In genomic region chr13:88745013-88745412, GRCh38 we compare ENCODE assay signal across 23 cellular contexts.
A peak's percentile ranks its signal among the peaks of the same experiment; 100 is the strongest.
DNase-seq lines count a peak whose midpoint lies in the region; ATAC-seq, FAIRE-seq and TF ChIP-seq lines count a peak whose summit lies in the region.
"Had no signal": no experiment of that assay in that cellular context is flagged by ENCODE, and none has a peak within 500 bp of the region (broad histone marks: within the 10 kb centered on the region; RNA-seq: fewer than 3 reads in every experiment).

No MANE protein-coding gene starts in this region.

- POLR2A ChIA-PET in A549 (lab: Yijun Ruan, JAX): no interaction called here
- POLR2A ChIA-PET in IMR-90 (lab: Charles Lee; ENCODE audit: unreplicated experiment): no interaction called here
- POLR2A ChIA-PET in H1 (lab: Charles Lee; ENCODE audit: partially characterized antibody): no interaction called here

- DNase-seq in A549 (ENCODE audit: low read depth in 1 of 2, low spot score in 1 of 2): no peak
- no peak for DNase-seq in IMR-90
- no peak for DNase-seq in H1 (ENCODE audit: low read depth in 1 of 2, low spot score in 2 of 2)
- DNase-seq in COLO829 (ENCODE audit: low spot score): no peak
- DNase-seq in NOMO-1 treated with DMSO at 0.1 percent for 48 hours (lab: John Stamatoyannopoulos, UW; ENCODE audit: unreplicated experiment): no peak
- DNase-seq in NOMO-1 (lab: John Stamatoyannopoulos, UW; ENCODE audit: unreplicated experiment in 2 of 2): no peak
- DNase-seq: 8988T; ACHN; BE2C; C1 segment of cervical spinal cord; Caco-2; Calu3; CD4-positive, alpha-beta memory T cell; CD4-positive, CD25-positive, alpha-beta regulatory T cell; CD8-positive, alpha-beta memory T cell; DMS79 treated with DMSO at 0.1 percent for 48 hours; GDM1 had no signal

- H2BK5ac ChIP-seq in IMR-90 (ENCODE audit: low read depth, low read length, poor library complexity, severe bottlenecking): no peak overlapping the region
- no peak overlapping the region for H2BK5ac ChIP-seq in H1 (ENCODE audit: low read depth, low read length)

- no peak for TF ChIP-seq EP300 in A549 (IDR thresholded peaks at IDR 0.05)
- no peak for TF ChIP-seq EP300 in H1 (IDR thresholded peaks at IDR 0.05; ENCODE audit: borderline replicate concordance in 1 of 2, low read depth in 2 of 2, low read length in 2 of 2)

- H3K9me3 ChIP-seq in A549 (no peaks in the 10 kb centered on the region), IMR-90 (ENCODE audit: control insufficient read depth, insufficient read depth, low read length) (peaks cover 5% of the 10 kb centered on the region; the same call in 1 of the 2 replicates), H1 (ENCODE audit: insufficient read depth in 2 of 2, low read depth in 1 of 2, low read length in 1 of 2) (no peaks in the 10 kb centered on the region; a peak in 1 of 4 replicates)
- H3K9me3 ChIP-seq: BLaER1, Caco-2 had no signal

- no peak overlapping the region for H4K5ac ChIP-seq in IMR-90 (ENCODE audit: low read depth, low read length)
- H4K5ac ChIP-seq in H1 (ENCODE audit: insufficient read length, low read depth, low read length): no peak overlapping the region

- FAIRE-seq in A204.1 (lab: Jason Lieb, UNC) (peak; percentile 21), A549 (lab: Jason Lieb, UNC) (no peak), H1 (lab: Jason Lieb, UNC) (no peak)
- FAIRE-seq: D721Med, GM12878, GM12892, GM18507 had no signal

- H4K20me1 ChIP-seq in IMR-90 (ENCODE audit: insufficient read depth, low read length) (no peaks in the 10 kb centered on the region), H1 (replicated peaks in 1 of 2; ENCODE audit: control insufficient read depth in 1 of 2, insufficient read depth in 2 of 2, low read length in 2 of 2) (no peaks in the 10 kb centered on the region)
- H4K20me1 ChIP-seq: BLaER1 had no signal

- no peak overlapping the region for H3K56ac ChIP-seq in IMR-90 (ENCODE audit: extremely low read depth, insufficient read depth, low read length)
- H3K56ac ChIP-seq in H1 (replicated peaks; ENCODE audit: insufficient read length, low read depth, low read length): no peak overlapping the region

- H4K91ac ChIP-seq in IMR-90 (ENCODE audit: insufficient read depth, low read depth, low read length) (no peak overlapping the region), H1 (replicated peaks; ENCODE audit: insufficient read length, low read length) (no peak overlapping the region)

- TF ChIP-seq RAD21 in A549 (conservative IDR thresholded peaks at IDR 0.05 in 1 of 2, IDR thresholded peaks at IDR 0.05 in 1 of 2) (no peak), IMR-90 (IDR thresholded peaks at IDR 0.05; ENCODE audit: low read length) (no peak), H1 (IDR thresholded peaks at IDR 0.05 in 1 of 2, conservative IDR thresholded peaks at IDR 0.05 in 1 of 2; ENCODE audit: low read depth in 2 of 2, low read length in 2 of 2) (no peak)

- H2BK15ac ChIP-seq in IMR-90 (ENCODE audit: low read depth, low read length) (no peak overlapping the region), H1 (ENCODE audit: low read length) (no peak overlapping the region)

- H3K4me3 ChIP-seq in A549: no peak overlapping the region
- no peak overlapping the region for H3K4me3 ChIP-seq in IMR-90 (ENCODE audit: insufficient read depth, low read depth, low read length)
- no peak overlapping the region for H3K4me3 ChIP-seq in H1 (ENCODE audit: extremely low read depth in 1 of 4, insufficient read depth in 2 of 4, low read depth in 3 of 4, low read length in 4 of 4)
- H3K4me3 ChIP-seq: BLaER1, GM12878 had no signal

- H4K8ac ChIP-seq in IMR-90 (ENCODE audit: low read depth in 2 of 2, low read length in 2 of 2) (no peak overlapping the region), H1 (ENCODE audit: extremely low read depth, insufficient read depth, low read length) (no peak overlapping the region)

- H2BK120ac ChIP-seq in IMR-90 (ENCODE audit: low read depth, low read length): no peak overlapping the region
- no peak overlapping the region for H2BK120ac ChIP-seq in H1 (replicated peaks; ENCODE audit: low read depth, low read length)

- BruUV-seq in IMR-90 (replicated peaks; lab: Mats Ljungman, UMichigan): no TSS peak

- H3K79me2 ChIP-seq in H1 (ENCODE audit: control insufficient read depth in 1 of 2, insufficient read depth in 2 of 2, low read length in 2 of 2): no peaks in the 10 kb centered on the region

- H3K9me1 ChIP-seq in IMR-90 (ENCODE audit: insufficient read depth, low read length): no peaks in the 10 kb centered on the region

- H3K14ac ChIP-seq in IMR-90 (replicated peaks; ENCODE audit: low read depth, low read length) (no peak overlapping the region), H1 (ENCODE audit: insufficient read length) (no peak overlapping the region)

- H3K9ac ChIP-seq in IMR-90 (ENCODE audit: low read depth, low read length) (no peak overlapping the region), H1 (replicated peaks in 1 of 4; ENCODE audit: extremely low read depth in 1 of 4, low read depth in 3 of 4, low read length in 3 of 4) (no peak overlapping the region)
- H3K9ac ChIP-seq: BLaER1 had no signal

- H3K23ac ChIP-seq in IMR-90 (ENCODE audit: low read depth, low read length): no peak overlapping the region
- no peak overlapping the region for H3K23ac ChIP-seq in H1 (ENCODE audit: insufficient read length)

- no peaks in the 10 kb centered on the region for H3K23me2 ChIP-seq in H1 (ENCODE audit: low read depth, low read length)

- TF ChIP-seq CTCF in A549 (IDR thresholded peaks at IDR 0.05) (no peak), IMR-90 (conservative IDR thresholded peaks at IDR 0.05; ENCODE audit: low read depth, low read length) (no peak), H1 (IDR thresholded peaks at IDR 0.05; ENCODE audit: control extremely low read depth in 1 of 3, insufficient read depth in 1 of 3, low read depth in 1 of 3, low read length in 3 of 3) (no peak)

- in situ Hi-C loops in IMR-90 (cut with MboI; ENCODE audit: low sequenced_read_pairs): no loop called here

- ATAC-seq in A549: no peak
- no peak for ATAC-seq in IMR-90 (ENCODE audit: low read depth)
- ATAC-seq: GM12878 had no signal

- H3K4me1 ChIP-seq in A549 (no peaks in the 10 kb centered on the region), IMR-90 (ENCODE audit: control insufficient read depth, insufficient read depth, low read length) (no peaks in the 10 kb centered on the region), H1 (replicated peaks in 1 of 4; ENCODE audit: control insufficient read depth in 3 of 4, insufficient read depth in 4 of 4, low read length in 3 of 4) (no peaks in the 10 kb centered on the region)
- H3K4me1 ChIP-seq: BE2C, Caco-2 had no signal

- no peak overlapping the region for H3K27ac ChIP-seq in A549
- H3K27ac ChIP-seq in IMR-90 (ENCODE audit: insufficient read depth, low read length): no peak overlapping the region
- H3K27ac ChIP-seq in H1 (ENCODE audit: low read depth, low read length): no peak overlapping the region
- H3K27ac ChIP-seq: BLaER1 had no signal

- H3K36me3 ChIP-seq in IMR-90 (ENCODE audit: control insufficient read depth, insufficient read depth, low read length): no peaks in the 10 kb centered on the region
- H3K36me3 ChIP-seq in H1 (ENCODE audit: control insufficient read depth in 2 of 4, insufficient read depth in 4 of 4, low read length in 3 of 4): no peaks in the 10 kb centered on the region
- H3K36me3 ChIP-seq: BE2C, BLaER1 had no signal

- H3K79me1 ChIP-seq in IMR-90 (ENCODE audit: low read depth in 1 of 2, low read length in 2 of 2): no peaks in the 10 kb centered on the region
- no peaks in the 10 kb centered on the region for H3K79me1 ChIP-seq in H1 (ENCODE audit: low read depth, low read length)

- H3K27me3 ChIP-seq in IMR-90 (ENCODE audit: control insufficient read depth, insufficient read depth, low read length): no peaks in the 10 kb centered on the region
- H3K27me3 ChIP-seq in H1 (replicated peaks in 1 of 4; ENCODE audit: control insufficient read depth in 3 of 4, extremely low read depth in 1 of 4, insufficient read depth in 3 of 4, low read length in 3 of 4): no peaks in the 10 kb centered on the region
- H3K27me3 ChIP-seq: BE2C, BLaER1 had no signal

- dilution Hi-C loops in IMR-90 (cut with HindIII; ENCODE audit: low sequenced_read_pairs, unreplicated experiment): no loop called here

- H2BK12ac ChIP-seq in H1 (ENCODE audit: low read depth, low read length): no peak overlapping the region

- H2BK20ac ChIP-seq in IMR-90 (ENCODE audit: low read depth, low read length) (no peak overlapping the region), H1 (ENCODE audit: low read length) (no peak overlapping the region)

- intact Hi-C loops in IMR-90 (cut with micrococcal nuclease): no loop called here

- CTCF ChIA-PET in A549 (lab: Yijun Ruan, JAX) (no interaction called here), IMR-90 (lab: Yijun Ruan, JAX) (no interaction called here), H1 (lab: Charles Lee; ENCODE audit: partially characterized antibody) (no interaction called here)

- H2AFZ ChIP-seq in IMR-90 (replicated peaks; ENCODE audit: low read length, poor library complexity): no peak overlapping the region
- no peak overlapping the region for H2AFZ ChIP-seq in H1 (ENCODE audit: low read length)

- H2AK5ac ChIP-seq in IMR-90 (ENCODE audit: low read depth, low read length): no peak overlapping the region
- H2AK5ac ChIP-seq in H1 (ENCODE audit: low read depth, low read length): no peak overlapping the region

- H3K4ac ChIP-seq in IMR-90 (ENCODE audit: low read depth, low read length): no peak overlapping the region
- H3K4ac ChIP-seq in H1 (replicated peaks; ENCODE audit: insufficient read length, low read depth, low read length): no peak overlapping the region

- TF ChIP-seq POLR2A in A549 (IDR thresholded peaks at IDR 0.05; ENCODE audit: low read length) (no peak), IMR-90 (IDR thresholded peaks at IDR 0.05; ENCODE audit: low read depth, low read length) (no peak), H1 (IDR thresholded peaks at IDR 0.05; ENCODE audit: control extremely low read depth in 1 of 2, low read depth in 2 of 2, low read length in 2 of 2) (no peak)

- H2AK9ac ChIP-seq in IMR-90 (replicated peaks; ENCODE audit: low read depth, low read length, poor library complexity): no peak overlapping the region

- H3K4me2 ChIP-seq in A549 (no peak overlapping the region), IMR-90 (ENCODE audit: low read depth, low read length) (no peak overlapping the region), H1 (ENCODE audit: insufficient read depth in 1 of 2, low read depth in 2 of 2, low read length in 2 of 2) (no peak overlapping the region)
- H3K4me2 ChIP-seq: BLaER1 had no signal

- H3K18ac ChIP-seq in IMR-90 (ENCODE audit: low read depth, low read length) (no peak overlapping the region), H1 (ENCODE audit: extremely low read depth, low read length) (no peak overlapping the region)

TF ChIP-seq in A549, 52 proteins besides CTCF, POLR2A, EP300 and RAD21:
- peak; percentile 23 for TF ChIP-seq MAFK (IDR thresholded peaks at IDR 0.05; ENCODE audit: partially characterized antibody)
- no peak for TF ChIP-seq RARB (CRISPR knock-in tag; IDR thresholded peaks at IDR 0.05)

TF ChIP-seq in IMR-90, 13 proteins besides CTCF, POLR2A, EP300 and RAD21 (continues in another document):
- peak; percentile 82 for TF ChIP-seq MAFK (IDR thresholded peaks at IDR 0.05; ENCODE audit: low read depth, low read length)

TF ChIP-seq in H1, 55 proteins besides CTCF, POLR2A, EP300 and RAD21 (continues in another document):
- no peak for TF ChIP-seq MAX (IDR thresholded peaks at IDR 0.05)
